ENCODE assay signal across 19 cellular contexts in genomic region chr18:41170346-41170745, GRCh38.
"Had no signal": no experiment of that assay in that cellular context is flagged by ENCODE, and none has a peak within 500 bp of the region (broad histone marks: within the 10 kb centered on the region; RNA-seq: fewer than 3 reads in every experiment).

No MANE protein-coding gene starts in this region.

- H3K36me3 Mint-ChIP-seq: activated naive CD8-positive, alpha-beta T cell had no signal

- DNase-seq: activated CD4-positive, alpha-beta T cell treated with anti-CD3 and anti-CD28 coated beads for 36 hours; activated CD4-positive, alpha-beta T cell treated with anti-CD3 and anti-CD28 coated beads, Interleukin-2, amount 50 U/mL, for 48 hours; activated gamma-delta T cell treated with Interleukin-2 at 50 U/mL for 16 hours; amniotic stem cell; brain microvascular endothelial cell; effector CD4-positive, alpha-beta T cell; esophagus squamous epithelium; hypothalamus; midbrain; occipital lobe; posterior cingulate gyrus had no signal

- H3K4me3 Mint-ChIP-seq: activated CD4-positive, alpha-beta T cell treated with anti-CD3 and anti-CD28 coated beads for 36 hours; activated naive CD8-positive, alpha-beta T cell; activated T-helper 1 cell treated with anti-CD3 and anti-CD28 coated beads, Interleukin-12 subunit alpha, Interleukin-12 subunit beta, Interleukin-2, Interleukin-4 antibody, amounts not matched to agents 30 ng/mL and 10 ng/mL and 1 ng/mL, durations not matched to agents 14 hours and 24 hours and 36 hours; stimulated activated naive CD8-positive, alpha-beta T cell treated with anti-CD3 and anti-CD28 coated beads, Interleukin-15, Interleukin-2, amounts not matched to agents 100 ng/mL and 50 ng/mL, for 24 hours; T-helper 2 cell treated with Interferon-gamma antibody and Interleukin-4, amounts not matched to agents 5 μg/mL and 100 μg/mL, for 36 hours had no signal

- H3K27ac Mint-ChIP-seq: activated CD4-positive, alpha-beta T cell treated with anti-CD3 and anti-CD28 coated beads for 36 hours; activated naive CD8-positive, alpha-beta T cell; activated T-helper 1 cell treated with anti-CD3 and anti-CD28 coated beads, Interleukin-12 subunit alpha, Interleukin-12 subunit beta, Interleukin-2, Interleukin-4 antibody, amounts not matched to agents 30 ng/mL and 10 ng/mL and 1 ng/mL, durations not matched to agents 14 hours and 24 hours and 36 hours; stimulated activated naive CD8-positive, alpha-beta T cell treated with anti-CD3 and anti-CD28 coated beads, Interleukin-15, Interleukin-2, amounts not matched to agents 100 ng/mL and 50 ng/mL, for 24 hours; T-helper 2 cell treated with Interferon-gamma antibody and Interleukin-4, amounts not matched to agents 5 μg/mL and 100 μg/mL, for 36 hours had no signal

- H3K27me3 ChIP-seq: brain microvascular endothelial cell, esophagus squamous epithelium, right atrium auricular region, tibial nerve had no signal

- ATAC-seq: activated CD4-positive, alpha-beta T cell treated with anti-CD3 and anti-CD28 coated beads for 36 hours had no signal

- H3K27me3 Mint-ChIP-seq: activated CD4-positive, alpha-beta T cell treated with anti-CD3 and anti-CD28 coated beads for 36 hours; activated naive CD8-positive, alpha-beta T cell; stimulated activated naive CD8-positive, alpha-beta T cell treated with anti-CD3 and anti-CD28 coated beads, Interleukin-15, Interleukin-2, amounts not matched to agents 100 ng/mL and 50 ng/mL, for 24 hours had no signal

- H3K4me1 Mint-ChIP-seq: activated CD4-positive, alpha-beta T cell treated with anti-CD3 and anti-CD28 coated beads for 36 hours had no signal

- H3K27ac ChIP-seq: brain microvascular endothelial cell, esophagus squamous epithelium, right atrium auricular region, skin epidermis, tibial nerve had no signal

- H3K36me3 ChIP-seq: brain microvascular endothelial cell, esophagus squamous epithelium, right atrium auricular region, tibial nerve had no signal

- H3K4me3 ChIP-seq: esophagus squamous epithelium, lung, right atrium auricular region, skin epidermis, tibial nerve had no signal

- H3K9me3 ChIP-seq: esophagus squamous epithelium, right atrium auricular region, tibial nerve had no signal

- H3K4me1 ChIP-seq: esophagus squamous epithelium, right atrium auricular region, tibial nerve had no signal
